In the genomic region with DNA sequence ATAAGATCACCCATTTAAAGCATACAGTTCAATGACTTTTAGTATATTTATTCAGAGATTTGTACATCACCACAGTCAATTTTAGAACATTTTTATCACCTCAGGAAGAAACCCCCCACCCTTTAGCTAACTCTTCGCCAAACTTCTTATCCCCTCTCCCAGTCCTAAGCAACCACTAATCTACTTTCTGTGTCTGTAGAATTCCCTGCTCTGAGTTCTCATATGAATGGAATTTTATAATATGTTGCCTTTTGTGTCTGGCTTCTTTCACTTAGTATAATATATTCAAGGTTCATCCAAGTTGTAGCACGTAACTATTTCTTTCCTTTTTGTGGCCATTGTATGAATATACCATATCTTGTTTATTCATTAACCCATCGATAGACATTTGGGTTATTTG, we compare ENCODE assay signal across 1 cellular context.
TF ChIP-seq lines count a peak whose summit lies in the region.

No MANE protein-coding gene starts in this region.

TF ChIP-seq in GM23338, 12 proteins besides CTCF, POLR2A, EP300 and RAD21 (continued from another document):
- TF ChIP-seq, protein P1, sequence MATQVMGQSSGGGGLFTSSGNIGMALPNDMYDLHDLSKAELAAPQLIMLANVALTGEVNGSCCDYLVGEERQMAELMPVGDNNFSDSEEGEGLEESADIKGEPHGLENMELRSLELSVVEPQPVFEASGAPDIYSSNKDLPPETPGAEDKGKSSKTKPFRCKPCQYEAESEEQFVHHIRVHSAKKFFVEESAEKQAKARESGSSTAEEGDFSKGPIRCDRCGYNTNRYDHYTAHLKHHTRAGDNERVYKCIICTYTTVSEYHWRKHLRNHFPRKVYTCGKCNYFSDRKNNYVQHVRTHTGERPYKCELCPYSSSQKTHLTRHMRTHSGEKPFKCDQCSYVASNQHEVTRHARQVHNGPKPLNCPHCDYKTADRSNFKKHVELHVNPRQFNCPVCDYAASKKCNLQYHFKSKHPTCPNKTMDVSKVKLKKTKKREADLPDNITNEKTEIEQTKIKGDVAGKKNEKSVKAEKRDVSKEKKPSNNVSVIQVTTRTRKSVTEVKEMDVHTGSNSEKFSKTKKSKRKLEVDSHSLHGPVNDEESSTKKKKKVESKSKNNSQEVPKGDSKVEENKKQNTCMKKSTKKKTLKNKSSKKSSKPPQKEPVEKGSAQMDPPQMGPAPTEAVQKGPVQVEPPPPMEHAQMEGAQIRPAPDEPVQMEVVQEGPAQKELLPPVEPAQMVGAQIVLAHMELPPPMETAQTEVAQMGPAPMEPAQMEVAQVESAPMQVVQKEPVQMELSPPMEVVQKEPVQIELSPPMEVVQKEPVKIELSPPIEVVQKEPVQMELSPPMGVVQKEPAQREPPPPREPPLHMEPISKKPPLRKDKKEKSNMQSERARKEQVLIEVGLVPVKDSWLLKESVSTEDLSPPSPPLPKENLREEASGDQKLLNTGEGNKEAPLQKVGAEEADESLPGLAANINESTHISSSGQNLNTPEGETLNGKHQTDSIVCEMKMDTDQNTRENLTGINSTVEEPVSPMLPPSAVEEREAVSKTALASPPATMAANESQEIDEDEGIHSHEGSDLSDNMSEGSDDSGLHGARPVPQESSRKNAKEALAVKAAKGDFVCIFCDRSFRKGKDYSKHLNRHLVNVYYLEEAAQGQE (IDR thresholded peaks at IDR 0.05; ENCODE audit: unreplicated experiment): no peak
- TF ChIP-seq ZNF331 (CRISPR knock-in tag; IDR thresholded peaks at IDR 0.05; ENCODE audit: low read depth) (no peak), EZH2 (IDR thresholded peaks at IDR 0.05; ENCODE audit: low read depth, unreplicated experiment) (no peak)
